In genomic region chr17:46122486-46122871, GRCh38 we compare ENCODE assay signal across 17 cellular contexts.
DNase-seq lines count a peak whose midpoint lies in the region; ATAC-seq and TF ChIP-seq lines count a peak whose summit lies in the region.
"Had no signal": no experiment of that assay in that cellular context is flagged by ENCODE, and none has a peak within 500 bp of the region (broad histone marks: within the 10 kb centered on the region; RNA-seq: fewer than 3 reads in every experiment).

No MANE protein-coding gene starts in this region.

- 75 to 89% (median 78%) methylated on average over 6 of the region's 6 CpGs for WGBS in psoas muscle, 3 donors

- peak overlapping the region; percentile 61 for H3K4me2 ChIP-seq in MM.1S (ENCODE audit: low read depth, low read length)
- H3K4me2 ChIP-seq: BLaER1 treated with 17β-estradiol and CSF1 and Interleukin-3, amounts not matched to agents 10 nM and 100 nM had no signal

- H3K79me2 ChIP-seq in MM.1S (ENCODE audit: low read length), result peaks cover 94% of the 10 kb centered on the region

- DNase-seq in activated CD4-positive, CD25-positive, alpha-beta regulatory T cell (lab: John Stamatoyannopoulos, UW), result no peak
- DNase-seq in MM.1S (no peak), psoas muscle (no peak), SIG-M5 (lab: John Stamatoyannopoulos, UW) (no peak), anterior cingulate cortex (lab: John Stamatoyannopoulos, UW) (no peak)
- DNase-seq: 8988T; NCI-H1105; NCI-H2107; NCI-H526 treated with DMSO at 0.1 percent for 48 hours; PC-3; stimulated activated CD4-positive, alpha-beta T cell treated with anti-CD3 and anti-CD28 coated beads, Interleukin-12 subunit alpha, Interleukin-12 subunit beta, amount 100 ng/mL, for 4 hours had no signal

- no peak overlapping the region for H2AFZ ChIP-seq in MM.1S (ENCODE audit: low read length)

- H3K27ac ChIP-seq in MM.1S (ENCODE audit: low read length), result peak overlapping the region; percentile 64; the same call in 1 of the 2 replicates
- peak overlapping the region; percentile 76 for H3K27ac ChIP-seq in angular gyrus (ENCODE audit: low read depth, low read length)
- H3K27ac ChIP-seq in psoas muscle, result peak overlapping the region; percentile 74
- H3K27ac ChIP-seq: BLaER1 treated with 17β-estradiol and CSF1 and Interleukin-3, amounts not matched to agents 10 nM and 100 nM had no signal

- no peak overlapping the region for H3K9ac ChIP-seq in MM.1S (ENCODE audit: low read length)
- H3K9ac ChIP-seq: BLaER1 treated with 17β-estradiol and CSF1 and Interleukin-3, amounts not matched to agents 10 nM and 100 nM had no signal

- intact Hi-C loops in psoas muscle (cut with DNase I), result no loop called here

- peaks cover 21% of the 10 kb centered on the region for H4K20me1 ChIP-seq in MM.1S (ENCODE audit: insufficient read depth, low read length)

- H3K36me3 ChIP-seq in MM.1S (replicated peaks; ENCODE audit: insufficient read depth, low read length) (no peaks in the 10 kb centered on the region), psoas muscle (ENCODE audit: insufficient read depth in 1 of 2, low read depth in 1 of 2) (no peaks in the 10 kb centered on the region)
- H3K36me3 ChIP-seq: esophagus muscularis mucosa had no signal

- peaks cover 59% of the 10 kb centered on the region for H3K4me1 ChIP-seq in MM.1S (ENCODE audit: low read length)
- H3K4me1 ChIP-seq in psoas muscle, result peaks cover 83% of the 10 kb centered on the region

- H3K9me3 ChIP-seq in MM.1S (replicated peaks; ENCODE audit: insufficient read depth, low read length) (no peaks in the 10 kb centered on the region), psoas muscle (no peaks in the 10 kb centered on the region)
- H3K9me3 ChIP-seq: BLaER1 treated with 17β-estradiol and CSF1 and Interleukin-3, amounts not matched to agents 10 nM and 100 nM; esophagus muscularis mucosa had no signal

- peak; percentile 29 to 39 for ATAC-seq in activated CD4-positive, CD25-positive, alpha-beta regulatory T cell treated with anti-CD3 and anti-CD28 coated beads, Interleukin-2, amount 50 U/mL, for 24 hours
- ATAC-seq in psoas muscle (no peak), HG03432 (IDR thresholded peaks at IDR 0.05; ENCODE audit: unreplicated experiment) (no peak)
- ATAC-seq: PC-3 had no signal

- H3K27me3 ChIP-seq in MM.1S (replicated peaks; ENCODE audit: insufficient read depth, low read length) (no peaks in the 10 kb centered on the region), psoas muscle (ENCODE audit: insufficient read depth in 3 of 3, low read length in 2 of 3) (no peaks in the 10 kb centered on the region)
- H3K27me3 ChIP-seq: BLaER1 treated with 17β-estradiol and CSF1 and Interleukin-3, amounts not matched to agents 10 nM and 100 nM; esophagus muscularis mucosa had no signal

- H3F3A ChIP-seq in MM.1S (ENCODE audit: insufficient read depth, low read length), result peaks cover 36% of the 10 kb centered on the region

- H3K4me3 ChIP-seq in MM.1S (ENCODE audit: low read length), result peak overlapping the region; percentile 23; the same call in 1 of the 2 replicates
- no peak overlapping the region for H3K4me3 ChIP-seq in psoas muscle
- H3K4me3 ChIP-seq: BLaER1 treated with 17β-estradiol and CSF1 and Interleukin-3, amounts not matched to agents 10 nM and 100 nM; esophagus muscularis mucosa; lung had no signal

- TF ChIP-seq CTCF in MM.1S (IDR thresholded peaks at IDR 0.05; ENCODE audit: low read length), result no peak
- TF ChIP-seq CTCF in psoas muscle (IDR thresholded peaks at IDR 0.05), result no peak

- H3K9me2 ChIP-seq in MM.1S (replicated peaks; ENCODE audit: insufficient read depth, low read length), result no peaks in the 10 kb centered on the region

Comparison
In these comparisons a context has a peak if more than half of its experiments do, and no peak if none do; other contexts are left out.
1. ATAC-seq: peak in activated CD4-positive, CD25-positive, alpha-beta regulatory T cell treated with anti-CD3 and anti-CD28 coated beads, Interleukin-2, amount 50 U/mL, for 24 hours (2 of 2); none in psoas muscle (0 of 4) and HG03432 (single experiment).
2. Peak in every context shown above with its lines, with median percentiles within 50 percentile points of each other: H3K27ac ChIP-seq.